ENCODE assay signal across 21 cellular contexts in genomic region chr16:84714028-84714427, GRCh38. TPM values are rescaled to one million over a fixed set of nuclear protein-coding genes. Genes with fewer than 3 reads are reported as not detected.
A peak's percentile ranks its signal among the peaks of the same experiment; 100 is the strongest.
DNase-seq lines count a peak whose midpoint lies in the region; ATAC-seq and TF ChIP-seq lines count a peak whose summit lies in the region.
"Had no signal": no experiment of that assay in that cellular context is flagged by ENCODE, and none has a peak within 500 bp of the region (broad histone marks: within the 10 kb centered on the region; RNA-seq: fewer than 3 reads in every experiment).

No MANE protein-coding gene starts in this region.

- H3K4me3 Mint-ChIP-seq in central memory CD8-positive, alpha-beta T cell, result no peak overlapping the region
- H3K4me3 Mint-ChIP-seq in stimulated activated effector memory CD8-positive, alpha-beta T cell treated with anti-CD3 and anti-CD28 coated beads, Interleukin-12 subunit alpha, Interleukin-12 subunit beta, amount 100 ng/mL, for 72 hours, result no peak overlapping the region
- H3K4me3 Mint-ChIP-seq: activated CD8-positive, alpha-beta T cell treated with anti-CD3 and anti-CD28 coated beads, Interleukin-2, amount 10 ng/mL, durations not matched to agents 7 days and 5 days had no signal

- H3K4me3 ChIP-seq in NB4 (ENCODE audit: low read depth, low read length), result no peak overlapping the region
- H3K4me3 ChIP-seq: A549, heart left ventricle, mucosa of descending colon, SJCRH30, skin epidermis had no signal

- H3K27ac Mint-ChIP-seq in central memory CD8-positive, alpha-beta T cell (ENCODE audit: low read depth), result peak overlapping the region; percentile 84
- peak overlapping the region; percentile 54 for H3K27ac Mint-ChIP-seq in stimulated activated effector memory CD8-positive, alpha-beta T cell treated with anti-CD3 and anti-CD28 coated beads, Interleukin-12 subunit alpha, Interleukin-12 subunit beta, amount 100 ng/mL, for 72 hours

- peak; percentile 46 for DNase-seq in activated CD8-positive, alpha-beta memory T cell treated with anti-CD3 and anti-CD28 coated beads, Interleukin-2, amount 50 U/mL, for 48 hours
- DNase-seq in activated CD8-positive, alpha-beta memory T cell treated with anti-CD3 and anti-CD28 coated beads for 24 hours, result no peak
- DNase-seq in NB4 (ENCODE audit: low read depth), result peak; percentile 80
- DNase-seq in central memory CD8-positive, alpha-beta T cell (ENCODE audit: low spot score in 2 of 2), result no peak
- DNase-seq in stimulated activated effector memory CD8-positive, alpha-beta T cell treated with anti-CD3 and anti-CD28 coated beads, Interleukin-12 subunit alpha, Interleukin-12 subunit beta, amount 100 ng/mL, for 72 hours (ENCODE audit: low spot score in 2 of 2), result no peak
- DNase-seq in left colon, result no peak
- DNase-seq in activated CD4-positive, alpha-beta T cell treated with anti-CD3 and anti-CD28 coated beads for 48 hours, result no peak
- DNase-seq: activated CD8-positive, alpha-beta T cell treated with anti-CD3 and anti-CD28 coated beads, Interleukin-2, amount 10 ng/mL, durations not matched to agents 7 days and 5 days; activated effector memory CD4-positive, alpha-beta T cell treated with Interleukin-2 at 50 U/mL for 16 hours; heart left ventricle; kidney; mucosa of descending colon; NCI-H1436 treated with DMSO at 0.1 percent for 48 hours; NCI-H226; NK-92 treated with Interleukin-12 subunit alpha and Interleukin-12 subunit beta, amount 100 ng/mL, for 24 hours; SJCRH30; stimulated activated naive CD8-positive, alpha-beta T cell treated with anti-CD3 and anti-CD28 coated beads, Interleukin-15, Interleukin-2, amounts not matched to agents 100 U/mL and 50 U/mL, for 24 hours had no signal

- no peaks in the 10 kb centered on the region for H3K27me3 Mint-ChIP-seq in central memory CD8-positive, alpha-beta T cell

- peaks cover 8% of the 10 kb centered on the region for H3K36me3 Mint-ChIP-seq in central memory CD8-positive, alpha-beta T cell (ENCODE audit: insufficient read depth)
- H3K36me3 Mint-ChIP-seq in stimulated activated effector memory CD8-positive, alpha-beta T cell treated with anti-CD3 and anti-CD28 coated beads, Interleukin-12 subunit alpha, Interleukin-12 subunit beta, amount 100 ng/mL, for 72 hours, result peaks cover 34% of the 10 kb centered on the region

- TF ChIP-seq CTCF in NB4 (IDR thresholded peaks at IDR 0.05; ENCODE audit: low read depth, low read length), result no peak

- H3K4me1 Mint-ChIP-seq in central memory CD8-positive, alpha-beta T cell, result peaks cover 82% of the 10 kb centered on the region
- H3K4me1 Mint-ChIP-seq in stimulated activated effector memory CD8-positive, alpha-beta T cell treated with anti-CD3 and anti-CD28 coated beads, Interleukin-12 subunit alpha, Interleukin-12 subunit beta, amount 100 ng/mL, for 72 hours, result peaks cover 83% of the 10 kb centered on the region

- ATAC-seq in central memory CD8-positive, alpha-beta T cell (replicated peaks; ENCODE audit: extremely low read depth, poor library complexity, severe bottlenecking), result no peak
- ATAC-seq in stimulated activated effector memory CD8-positive, alpha-beta T cell treated with anti-CD3 and anti-CD28 coated beads, Interleukin-12 subunit alpha, Interleukin-12 subunit beta, amount 100 ng/mL, for 72 hours, result no peak
- ATAC-seq in GM18502 (IDR thresholded peaks at IDR 0.05; ENCODE audit: poor library complexity, unreplicated experiment) (no peak), left colon (no peak)
- ATAC-seq: A549; activated CD8-positive, alpha-beta T cell treated with anti-CD3 and anti-CD28 coated beads, Interleukin-2, amount 10 ng/mL, durations not matched to agents 7 days and 5 days; HCT116; mucosa of descending colon; stimulated activated naive CD8-positive, alpha-beta T cell treated with anti-CD3 and anti-CD28 coated beads, Interleukin-15, Interleukin-2, amounts not matched to agents 100 U/mL and 50 U/mL, for 24 hours had no signal

- intact Hi-C loops in left colon (cut with DNase I, micrococcal nuclease), result no loop called here

- TF ChIP-seq POLR2A in NB4 (IDR thresholded peaks at IDR 0.05; ENCODE audit: extremely low read depth, insufficient read length), result no peak

- H3K9me3 Mint-ChIP-seq in central memory CD8-positive, alpha-beta T cell, result no peaks in the 10 kb centered on the region
- no peaks in the 10 kb centered on the region for H3K9me3 Mint-ChIP-seq in stimulated activated effector memory CD8-positive, alpha-beta T cell treated with anti-CD3 and anti-CD28 coated beads, Interleukin-12 subunit alpha, Interleukin-12 subunit beta, amount 100 ng/mL, for 72 hours

RNA-seq across cellular contexts. Expression of gene USP10, which starts 14.2 kb away (rescaled TPM):
- 10 to 100 TPM; 65.3 to 77.3 TPM for total RNA-seq in left colon

Comparison
In these comparisons a context has a peak if more than half of its experiments do, and no peak if none do; other contexts are left out.
1. DNase-seq: peak in activated CD8-positive, alpha-beta memory T cell treated with anti-CD3 and anti-CD28 coated beads, Interleukin-2, amount 50 U/mL, for 48 hours (single experiment) and NB4 (single experiment); none in activated CD8-positive, alpha-beta memory T cell treated with anti-CD3 and anti-CD28 coated beads for 24 hours (single experiment), central memory CD8-positive, alpha-beta T cell (0 of 2), stimulated activated effector memory CD8-positive, alpha-beta T cell treated with anti-CD3 and anti-CD28 coated beads, Interleukin-12 subunit alpha, Interleukin-12 subunit beta, amount 100 ng/mL, for 72 hours (0 of 2), left colon (0 of 2) and activated CD4-positive, alpha-beta T cell treated with anti-CD3 and anti-CD28 coated beads for 48 hours (single experiment).